Comparison of ENCODE assay signal across 16 cellular contexts in the genomic region with DNA sequence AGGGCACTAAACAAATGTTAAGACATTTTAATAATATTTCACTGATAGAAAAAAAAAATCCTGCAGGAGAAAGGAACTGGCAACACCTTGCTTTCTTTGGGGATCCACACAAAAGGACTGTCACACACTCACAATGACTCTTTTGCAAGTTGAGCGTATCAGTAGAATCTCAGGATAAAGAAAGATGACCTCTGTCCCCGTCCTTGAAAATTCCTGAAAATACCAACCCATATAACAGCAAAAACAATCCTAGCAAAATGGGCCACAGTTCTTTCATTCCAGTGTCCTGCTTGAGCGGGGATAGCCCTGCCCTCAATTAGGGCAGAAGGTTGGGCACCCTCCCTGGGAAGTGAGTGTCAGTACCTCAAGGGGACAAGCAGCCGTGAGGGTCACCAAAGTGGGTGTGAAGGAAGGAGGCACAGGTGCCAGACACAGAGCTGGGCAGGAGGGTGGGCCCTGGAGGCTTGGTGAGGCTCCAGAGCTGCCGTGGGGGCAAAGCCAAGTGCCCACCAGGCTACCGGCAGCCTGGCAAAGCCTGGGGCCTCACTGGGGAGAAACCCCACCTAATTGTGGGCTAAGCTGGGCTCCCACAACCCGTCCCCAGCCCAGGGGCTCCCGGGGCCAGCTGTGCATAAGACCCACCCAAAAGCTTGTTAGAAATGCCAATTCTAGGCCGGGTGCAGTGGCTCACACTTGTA. TPM values are rescaled to one million over a fixed set of nuclear protein-coding genes. Genes with fewer than 3 reads are reported as not detected.
"Had no signal": no experiment of that assay in that cellular context is flagged by ENCODE, and none has a peak within 500 bp of the region (broad histone marks: within the 10 kb centered on the region; RNA-seq: fewer than 3 reads in every experiment).

No MANE protein-coding gene starts in this region.

- DNase-seq: activated CD4-positive, alpha-beta T cell treated with anti-CD3 and anti-CD28 coated beads, Interleukin-2, amount 50 U/mL, for 4 hours; activated CD8-positive, alpha-beta memory T cell treated with anti-CD3 and anti-CD28 coated beads, Interleukin-2, amount 10 ng/mL, durations not matched to agents 7 days and 5 days; activated effector memory CD4-positive, alpha-beta T cell treated with Interleukin-2 at 50 U/mL for 16 hours; activated T-cell treated with anti-CD3 and anti-CD28 coated beads, Interleukin-2, amount 50 U/mL, for 24 hours; small intestine; transverse colon had no signal

- H3K9me3 ChIP-seq: mucosa of descending colon, right atrium auricular region, transverse colon had no signal

- H3K36me3 Mint-ChIP-seq: activated CD8-positive, alpha-beta memory T cell treated with anti-CD3 and anti-CD28 coated beads, Interleukin-2, amount 10 ng/mL, durations not matched to agents 7 days and 5 days; activated naive CD4-positive, alpha-beta T cell treated with anti-CD3 and anti-CD28 coated beads, Interleukin-2, amount 50 U/mL, for 24 hours; natural killer cell treated with Interleukin-12 subunit alpha and Interleukin-12 subunit beta and Interleukin-15 and Interleukin-18, amount 100 ng/mL, for 72 hours had no signal

- H3K27ac ChIP-seq: right atrium auricular region, transverse colon had no signal

- H3K4me3 ChIP-seq: mucosa of descending colon, right atrium auricular region, transverse colon had no signal

- H3K27ac Mint-ChIP-seq: activated CD8-positive, alpha-beta memory T cell treated with anti-CD3 and anti-CD28 coated beads, Interleukin-2, amount 10 ng/mL, durations not matched to agents 7 days and 5 days; activated T-cell treated with anti-CD3 and anti-CD28 coated beads, Interleukin-2, amount 50 U/mL, for 24 hours; dendritic cell treated with granulocyte-macrophage colony-stimulating factor and Interleukin-4, amounts not matched to agents 40 ng/mL and 50 ng/mL, for 4 days; natural killer cell treated with Interleukin-12 subunit alpha and Interleukin-12 subunit beta and Interleukin-15 and Interleukin-18, amount 100 ng/mL, for 72 hours; stimulated activated effector memory CD8-positive, alpha-beta T cell treated with anti-CD3 and anti-CD28 coated beads, Interleukin-12 subunit alpha, Interleukin-12 subunit beta, amount 100 ng/mL, for 72 hours; T-helper 2 cell treated with Interferon-gamma antibody and Interleukin-4, amounts not matched to agents 5 μg/mL and 100 μg/mL, for 36 hours had no signal

- H3K36me3 ChIP-seq: right atrium auricular region, transverse colon had no signal

- ATAC-seq: activated CD4-positive, CD25-positive, alpha-beta regulatory T cell treated with anti-CD3 and anti-CD28 coated beads, Interleukin-2, amount 50 U/mL, for 24 hours; activated CD8-positive, alpha-beta memory T cell treated with anti-CD3 and anti-CD28 coated beads, Interleukin-2, amount 10 ng/mL, durations not matched to agents 7 days and 5 days; esophagus mucosa; mucosa of descending colon; natural killer cell treated with Interleukin-12 subunit alpha and Interleukin-12 subunit beta and Interleukin-15 and Interleukin-18, amount 100 ng/mL, for 72 hours; stimulated activated effector memory CD8-positive, alpha-beta T cell treated with anti-CD3 and anti-CD28 coated beads, Interleukin-12 subunit alpha, Interleukin-12 subunit beta, amount 100 ng/mL, for 72 hours had no signal

- H3K4me3 Mint-ChIP-seq: activated CD8-positive, alpha-beta memory T cell treated with anti-CD3 and anti-CD28 coated beads, Interleukin-2, amount 10 ng/mL, durations not matched to agents 7 days and 5 days; activated naive CD4-positive, alpha-beta T cell treated with anti-CD3 and anti-CD28 coated beads, Interleukin-2, amount 50 U/mL, for 24 hours; activated T-cell treated with anti-CD3 and anti-CD28 coated beads, Interleukin-2, amount 50 U/mL, for 24 hours; dendritic cell treated with granulocyte-macrophage colony-stimulating factor and Interleukin-4, amounts not matched to agents 40 ng/mL and 50 ng/mL, for 4 days; natural killer cell treated with Interleukin-12 subunit alpha and Interleukin-12 subunit beta and Interleukin-15 and Interleukin-18, amount 100 ng/mL, for 72 hours; stimulated activated effector memory CD8-positive, alpha-beta T cell treated with anti-CD3 and anti-CD28 coated beads, Interleukin-12 subunit alpha, Interleukin-12 subunit beta, amount 100 ng/mL, for 72 hours; T-helper 2 cell treated with Interferon-gamma antibody and Interleukin-4, amounts not matched to agents 5 μg/mL and 100 μg/mL, for 36 hours had no signal

- H3K9me3 Mint-ChIP-seq: activated naive CD4-positive, alpha-beta T cell treated with anti-CD3 and anti-CD28 coated beads, Interleukin-2, amount 50 U/mL, for 24 hours; activated T-cell treated with anti-CD3 and anti-CD28 coated beads, Interleukin-2, amount 50 U/mL, for 24 hours; dendritic cell treated with granulocyte-macrophage colony-stimulating factor and Interleukin-4, amounts not matched to agents 40 ng/mL and 50 ng/mL, for 4 days; natural killer cell treated with Interleukin-12 subunit alpha and Interleukin-12 subunit beta and Interleukin-15 and Interleukin-18, amount 100 ng/mL, for 72 hours; stimulated activated effector memory CD8-positive, alpha-beta T cell treated with anti-CD3 and anti-CD28 coated beads, Interleukin-12 subunit alpha, Interleukin-12 subunit beta, amount 100 ng/mL, for 72 hours; T-helper 2 cell treated with Interferon-gamma antibody and Interleukin-4, amounts not matched to agents 5 μg/mL and 100 μg/mL, for 36 hours had no signal

RNA-seq across cellular contexts. Expression of gene WDR86, which starts 2.8 kb away (rescaled TPM):
- total RNA-seq: lung microvascular endothelial cell; natural killer cell treated with Interleukin-12 subunit alpha and Interleukin-12 subunit beta and Interleukin-15 and Interleukin-18, amount 100 ng/mL, for 72 hours had no signal

RNA-seq across cellular contexts. Expression of gene CRYGN, which starts 32.9 kb away (rescaled TPM):
- total RNA-seq: activated CD8-positive, alpha-beta memory T cell treated with anti-CD3 and anti-CD28 coated beads, Interleukin-2, amount 10 ng/mL, durations not matched to agents 7 days and 5 days; esophagus mucosa; lung microvascular endothelial cell; natural killer cell treated with Interleukin-12 subunit alpha and Interleukin-12 subunit beta and Interleukin-15 and Interleukin-18, amount 100 ng/mL, for 72 hours; transverse colon had no signal
